10 cellular contexts compared by ENCODE assay signal in genomic region chr18:12336887-12337286, GRCh38. TPM values are rescaled to one million over a fixed set of nuclear protein-coding genes. Genes with fewer than 3 reads are reported as not detected.
A peak's percentile ranks its signal among the peaks of the same experiment; 100 is the strongest.
DNase-seq lines count a peak whose midpoint lies in the region; ATAC-seq, FAIRE-seq and TF ChIP-seq lines count a peak whose summit lies in the region.
"Had no signal": no experiment of that assay in that cellular context is flagged by ENCODE, and none has a peak within 500 bp of the region (broad histone marks: within the 10 kb centered on the region; RNA-seq: fewer than 3 reads in every experiment).

No MANE protein-coding gene starts in this region.

- H3K27ac ChIP-seq in HUES6 (ENCODE audit: low read depth, low read length) = peak overlapping the region; percentile 75
- no peak overlapping the region for H3K27ac ChIP-seq in K562 (ENCODE audit: extremely low read depth, low read depth, low read length)
- H3K27ac ChIP-seq in lung (ENCODE audit: low read depth in 1 of 2, low read length in 1 of 2) = peak overlapping the region in 1 of 2 donors; percentile 34

- FAIRE-seq in K562 (lab: Jason Lieb, UNC) = no peak
- FAIRE-seq: G401.6 had no signal

- H3K9ac ChIP-seq in HUES6 (ENCODE audit: low read length) = no peak overlapping the region
- no peak overlapping the region for H3K9ac ChIP-seq in K562 (ENCODE audit: insufficient read depth in 1 of 2, low read depth in 2 of 2, low read length in 2 of 2)

- TF ChIP-seq CTCF in K562 (IDR thresholded peaks at IDR 0.05 in 2 of 3, conservative IDR thresholded peaks at IDR 0.05 in 1 of 3; ENCODE audit: insufficient read depth in 2 of 3, low read depth in 1 of 3, low read length in 3 of 3) (no peak), lung (IDR thresholded peaks at IDR 0.05; ENCODE audit: control extremely low read depth, extremely low read depth) (no peak)

- H3K9me1 ChIP-seq in K562 (ENCODE audit: control insufficient read depth, insufficient read depth, low read length) = no peaks in the 10 kb centered on the region

- BruUV-seq in K562 (replicated peaks; lab: Mats Ljungman, UMichigan) = no TSS peak

- POLR2A ChIA-PET in K562 (lab: Yijun Ruan, JAX) = interaction anchor here (0.8 kb wide), 1 partner anchor 22 kb away, joined by 3 read pairs; no protein-coding TSS in a partner anchor

- no peak for TF ChIP-seq EP300 in K562 (IDR thresholded peaks at IDR 0.05; ENCODE audit: low read length)

- no peak overlapping the region for H2AFZ ChIP-seq in K562 (ENCODE audit: low read depth, low read length)

- intact Hi-C loops in K562 (cut with micrococcal nuclease) = no loop called here

- WGBS in K562 (ENCODE audit: insufficient coverage, low coverage, missing lambda C conversion rate) = 42% methylated on average over 6 of the region's 6 CpGs
- 73 to 75% methylated on average over 6 of the region's 6 CpGs for WGBS in lung, 2 donors

- no peak for TF ChIP-seq RAD21 in K562 (CRISPR knock-in tag; conservative IDR thresholded peaks at IDR 0.05 in 1 of 2, IDR thresholded peaks at IDR 0.05 in 1 of 2)

- H3K4me3 ChIP-seq in HUES6 (ENCODE audit: low read depth, low read length) (peak overlapping the region; percentile 30), K562 (no peak overlapping the region), lung (no peak overlapping the region)

- H4K20me1 ChIP-seq in K562 (replicated peaks; ENCODE audit: control insufficient read depth, insufficient read depth, low read length) = peaks cover 4% of the 10 kb centered on the region; the same call in 1 of the 2 replicates

- H3K27me3 ChIP-seq in HUES6 (ENCODE audit: control insufficient read depth, insufficient read depth, low read length) = no peaks in the 10 kb centered on the region
- no peaks in the 10 kb centered on the region for H3K27me3 ChIP-seq in K562 (ENCODE audit: control insufficient read depth in 2 of 2, insufficient read depth in 2 of 2, low read length in 2 of 2)
- H3K27me3 ChIP-seq in lung (ENCODE audit: control insufficient read depth, insufficient read depth) = no peaks in the 10 kb centered on the region

- peaks cover 44% of the 10 kb centered on the region for H3K36me3 ChIP-seq in HUES6 (ENCODE audit: control insufficient read depth, insufficient read depth, low read length)
- peaks cover 75% of the 10 kb centered on the region for H3K36me3 ChIP-seq in K562 (ENCODE audit: control insufficient read depth, insufficient read depth, low read length)
- H3K36me3 ChIP-seq in lung (ENCODE audit: control insufficient read depth in 2 of 2, insufficient read depth in 2 of 2, low read length in 2 of 2) = peaks cover 15 to 32% of the 10 kb centered on the region in 2 donors

- CTCF ChIA-PET in K562 (lab: Yijun Ruan, JAX; ENCODE audit: low intra/inter-chr PET ratio) = no interaction called here

- peak; percentile 54; the same call in 2 of the 3 replicates for ATAC-seq in K562
- ATAC-seq in lung (ENCODE audit: insufficient read depth, low FRiP score) = peak; percentile 14
- no peak for ATAC-seq in GM21515 (IDR thresholded peaks at IDR 0.05; ENCODE audit: unreplicated experiment)
- ATAC-seq: activated T-helper 17 cell treated with anti-CD3 and anti-CD28 coated beads, Interleukin-2, amount 50 U/mL, for 72 hours had no signal

- no peaks in the 10 kb centered on the region; the same call in 2 of the 3 replicates for H3K79me2 ChIP-seq in K562 (ENCODE audit: control insufficient read depth, insufficient read depth, low read length)

- peaks cover 54% of the 10 kb centered on the region for H3K4me1 ChIP-seq in HUES6 (ENCODE audit: control insufficient read depth, insufficient read depth, low read length)
- H3K4me1 ChIP-seq in K562 (replicated peaks in 1 of 2; ENCODE audit: control insufficient read depth in 2 of 2, insufficient read depth in 2 of 2, low read length in 2 of 2) = no peaks in the 10 kb centered on the region; a peak in 1 of 5 replicates
- no peaks in the 10 kb centered on the region for H3K4me1 ChIP-seq in lung (ENCODE audit: control insufficient read depth in 2 of 2, insufficient read depth in 2 of 2, low read length in 2 of 2)

- H3K9me3 ChIP-seq in HUES6 (ENCODE audit: control insufficient read depth, insufficient read depth, low read depth, low read length) (no peaks in the 10 kb centered on the region), K562 (replicated peaks; ENCODE audit: control insufficient read depth, insufficient read depth, low read depth, low read length) (no peaks in the 10 kb centered on the region), lung (ENCODE audit: control insufficient read depth in 2 of 2, insufficient read depth in 1 of 2, low read length in 1 of 2) (no peaks in the 10 kb centered on the region)

- H3K4me2 ChIP-seq in K562 (ENCODE audit: insufficient read depth, low read length) = no peak overlapping the region

- in situ Hi-C loops in K562 (cut with MboI) = no loop called here
- in situ Hi-C loops in G401 (cut with HindIII; ENCODE audit: low sequenced_read_pairs) = no loop called here

- DNase-seq in DMS53 treated with DMSO at 0.1 percent for 48 hours (lab: John Stamatoyannopoulos, UW; ENCODE audit: unreplicated experiment) = peak; percentile 12
- DNase-seq in K562 (ENCODE audit: extremely low read depth in 1 of 4, low spot score in 3 of 4) = peak in 1 of 4 experiments; percentile 30
- no peak for DNase-seq in lung (ENCODE audit: low spot score)
- DNase-seq in cerebellar cortex (ENCODE audit: low spot score) = no peak
- no peak for DNase-seq in G401 (ENCODE audit: low spot score)
- DNase-seq in germinal center (ENCODE audit: low spot score) = no peak

- no peak for TF ChIP-seq POLR2A in K562 (conservative IDR thresholded peaks at IDR 0.05)

TF ChIP-seq in K562, 482 proteins besides CTCF, POLR2A, EP300 and RAD21 (continues in another document):
- TF ChIP-seq ZNF76 (CRISPR knock-in tag; IDR thresholded peaks at IDR 0.05; ENCODE audit: borderline replicate concordance) = no peak
- no peak for TF ChIP-seq MCM2 (IDR thresholded peaks at IDR 0.05; ENCODE audit: low read depth)
- peak; percentile 41 to 97; a peak in 2 of 4 replicates for TF ChIP-seq RCOR1 (IDR thresholded peaks at IDR 0.05; ENCODE audit: borderline replicate concordance in 1 of 2, low read depth in 2 of 2, low read length in 2 of 2)
- TF ChIP-seq POLR2H (tag; IDR thresholded peaks at IDR 0.05; ENCODE audit: low read depth) = no peak

RNA-seq across cellular contexts. Expression of gene TUBB6, which starts 28.8 kb away (rescaled TPM):
- 58.9 and 87.5 TPM in 2 replicates for total RNA-seq in K562 (2011; cell fraction: chromatin; rRNA removed; ENCODE audit: low replicate concordance)
- 81.7 and 89.2 TPM in 2 replicates for total RNA-seq in K562 (2011; cell fraction: nucleolus; rRNA removed)
- total RNA-seq in K562 (2011; cell fraction: nucleoplasm; rRNA removed) = 55.3 and 62.8 TPM in 2 replicates
- total RNA-seq in K562 (2014; rRNA removed) = 230 and 404 TPM in 2 replicates
- total RNA-seq in K562 (2014; rRNA removed; fragmentation: Illumina TruSeq; extraction: Trizol) = 52.0 and 55.4 TPM in 2 replicates
- total RNA-seq in K562 (2015; rRNA removed; fragmentation: Illumina TruSeq; extraction: Trizol) = 80.2 and 81.1 TPM in 2 replicates
- total RNA-seq in K562 (2021) = 110 and 117 TPM in 2 replicates
- polyA plus RNA-seq in K562 (2011; rRNA removed) = 142 and 147 TPM in 2 replicates
- polyA plus RNA-seq in K562 (2011; cell fraction: cytosol; rRNA removed) = 201 and 540 TPM in 2 replicates
- polyA plus RNA-seq in K562 (2011; cell fraction: nucleus; rRNA removed) = 92.2 and 167 TPM in 2 replicates
- 130 and 170 TPM in 2 replicates for polyA plus RNA-seq in K562 (2012)
- 70.2 and 110 TPM in 2 replicates for polyA plus RNA-seq in K562 (2014; fragmentation: Illumina TruSeq; extraction: Trizol)
- 10 to 100 TPM; 43.9 to 45.0 TPM for polyA plus RNA-seq in K562 (2014; fragmentation: Nextera tagmentation; extraction: Ambion mirVana)
- polyA plus RNA-seq in K562 (2014; rRNA removed) = 223 and 254 TPM in 2 replicates
- polyA minus RNA-seq in K562 (2011; rRNA and poly(A)+ RNA removed) = 79.0 and 140 TPM in 2 replicates
- 123 and 146 TPM in 2 replicates for polyA minus RNA-seq in K562 (2011; cell fraction: cytosol; rRNA and poly(A)+ RNA removed)
- 50.9 and 51.2 TPM in 2 replicates for polyA minus RNA-seq in K562 (2011; cell fraction: nucleus; rRNA and poly(A)+ RNA removed)
- 100 to 1,000 TPM in 1 of 2 donors, 10 to 100 TPM in 1; 57.8 to 157 TPM for total RNA-seq in lung
- polyA plus RNA-seq in lung = 100 to 1,000 TPM in 1 of 2 donors, 10 to 100 TPM in 1; 77.2 to 142 TPM
- total RNA-seq in G401 (2014; rRNA removed; shearing (Covaris generic)) = 734 and 738 TPM in 2 replicates

RNA-seq across cellular contexts. Expression of gene AFG3L2, which starts 40.1 kb away (rescaled TPM):
- 77.0 and 155 TPM in 2 replicates for total RNA-seq in K562 (2011; cell fraction: chromatin; rRNA removed; ENCODE audit: low replicate concordance)
- total RNA-seq in K562 (2011; cell fraction: nucleolus; rRNA removed) = 51.5 and 52.8 TPM in 2 replicates
- total RNA-seq in K562 (2011; cell fraction: nucleoplasm; rRNA removed) = 70.2 and 77.7 TPM in 2 replicates
- total RNA-seq in K562 (2014; rRNA removed) = 87.1 and 99.4 TPM in 2 replicates
- 109 and 115 TPM in 2 replicates for total RNA-seq in K562 (2014; rRNA removed; fragmentation: Illumina TruSeq; extraction: Trizol)
- 94.4 and 97.2 TPM in 2 replicates for total RNA-seq in K562 (2015; rRNA removed; fragmentation: Illumina TruSeq; extraction: Trizol)
- total RNA-seq in K562 (2021) = 86.4 and 96.5 TPM in 2 replicates
- polyA plus RNA-seq in K562 (2011; rRNA removed) = 61.3 and 82.2 TPM in 2 replicates
- 33.6 and 43.6 TPM in 2 replicates for polyA plus RNA-seq in K562 (2011; cell fraction: cytosol; rRNA removed)
- polyA plus RNA-seq in K562 (2011; cell fraction: nucleus; rRNA removed) = 38.1 and 46.6 TPM in 2 replicates
- 47.9 and 71.2 TPM in 2 replicates for polyA plus RNA-seq in K562 (2012)
- polyA plus RNA-seq in K562 (2014; fragmentation: Illumina TruSeq; extraction: Trizol) = 79.0 and 84.0 TPM in 2 replicates
- polyA plus RNA-seq in K562 (2014; fragmentation: Nextera tagmentation; extraction: Ambion mirVana) = 10 to 100 TPM; 24.1 to 25.6 TPM
- polyA plus RNA-seq in K562 (2014; rRNA removed) = 76.8 and 80.5 TPM in 2 replicates
- polyA minus RNA-seq in K562 (2011; rRNA and poly(A)+ RNA removed) = 103 and 111 TPM in 2 replicates
- 40.6 and 55.4 TPM in 2 replicates for polyA minus RNA-seq in K562 (2011; cell fraction: cytosol; rRNA and poly(A)+ RNA removed)
- 30.3 and 46.5 TPM in 2 replicates for polyA minus RNA-seq in K562 (2011; cell fraction: nucleus; rRNA and poly(A)+ RNA removed)
- 10 to 100 TPM; 39.5 to 41.3 TPM for total RNA-seq in lung
- 10 to 100 TPM; 16.4 to 28.1 TPM for polyA plus RNA-seq in lung
- 84.5 and 107 TPM in 2 replicates for total RNA-seq in G401 (2014; rRNA removed; shearing (Covaris generic))
